In genomic region chr1:46262508-46262907, GRCh38 we compare ENCODE assay signal across 24 cellular contexts. TPM values are rescaled to one million over a fixed set of nuclear protein-coding genes. Genes with fewer than 3 reads are reported as not detected.
"Had no signal": no experiment of that assay in that cellular context is flagged by ENCODE, and none has a peak within 500 bp of the region (broad histone marks: within the 10 kb centered on the region; RNA-seq: fewer than 3 reads in every experiment).

No MANE protein-coding gene starts in this region.

- H3K27ac ChIP-seq: coronary artery, dorsolateral prefrontal cortex, epithelial cell of prostate, esophagus squamous epithelium, gastrocnemius medialis, heart right ventricle, left lung, lower lobe of right lung had no signal

- H3K9me3 Mint-ChIP-seq: naive thymus-derived CD4-positive, alpha-beta T cell had no signal

- H3K36me3 ChIP-seq: lower lobe of right lung had no signal

- ATAC-seq: esophagus mucosa; gastrocnemius medialis; heart right ventricle; left cardiac atrium; left lung; left ventricle myocardium superior; lower lobe of right lung; naive thymus-derived CD4-positive, alpha-beta T cell had no signal

- H3K4me1 ChIP-seq: esophagus squamous epithelium, gastrocnemius medialis, heart right ventricle, left lung, lower lobe of right lung had no signal

- DNase-seq: dermis blood vessel endothelial cell; dorsolateral prefrontal cortex; effector CD4-positive, alpha-beta T cell; effector memory CD4-positive, alpha-beta T cell; erythroblast; esophagus squamous epithelium; foreskin fibroblast; foreskin melanocyte; gastrocnemius medialis; glutamatergic neuron; head of caudate nucleus; heart right ventricle; hippocampal formation; left cardiac atrium; left lung; left ventricle myocardium superior; lower lobe of right lung; mesenchymal stem cell; midbrain; naive thymus-derived CD4-positive, alpha-beta T cell had no signal

- H3K27me3 ChIP-seq: dorsolateral prefrontal cortex, esophagus squamous epithelium, gastrocnemius medialis, heart right ventricle, left lung had no signal

- H3K4me3 ChIP-seq: coronary artery, dorsolateral prefrontal cortex, esophagus squamous epithelium, gastrocnemius medialis, heart right ventricle, left lung, lower lobe of right lung had no signal

- H3K27me3 Mint-ChIP-seq: naive thymus-derived CD4-positive, alpha-beta T cell had no signal

- H3K4me3 Mint-ChIP-seq: naive thymus-derived CD4-positive, alpha-beta T cell had no signal

- H3K27ac Mint-ChIP-seq: naive thymus-derived CD4-positive, alpha-beta T cell had no signal

- H3K9me3 ChIP-seq: esophagus squamous epithelium, gastrocnemius medialis, heart right ventricle, left lung, lower lobe of right lung had no signal

RNA-seq across cellular contexts. Expression of gene RAD54L, which starts 14.9 kb away (rescaled TPM):
- total RNA-seq: mononuclear cell had no signal

RNA-seq across cellular contexts. Expression of gene LURAP1, which starts 59.4 kb away (rescaled TPM):
- polyA plus RNA-seq: naive thymus-derived CD4-positive, alpha-beta T cell had no signal
